In genomic region chr7:112481833-112482669, GRCh38 we compare ENCODE assay signal across 9 cellular contexts. TPM values are rescaled to one million over a fixed set of nuclear protein-coding genes. Genes with fewer than 3 reads are reported as not detected.
DNase-seq lines count a peak whose midpoint lies in the region; ATAC-seq and TF ChIP-seq lines count a peak whose summit lies in the region.
"Had no signal": no experiment of that assay in that cellular context is flagged by ENCODE, and none has a peak within 500 bp of the region (broad histone marks: within the 10 kb centered on the region; RNA-seq: fewer than 3 reads in every experiment).

No MANE protein-coding gene starts in this region.

- H3K4me1 Mint-ChIP-seq in GM23338 = peaks cover 9% of the 10 kb centered on the region
- peaks cover 8% of the 10 kb centered on the region for H3K4me1 Mint-ChIP-seq in activated naive CD8-positive, alpha-beta T cell treated with anti-CD3 and anti-CD28 coated beads, Interleukin-2, amount 50 U/mL, for 24 hours

- peaks cover 5% of the 10 kb centered on the region for H3K27me3 Mint-ChIP-seq in GM23338 (ENCODE audit: insufficient read depth, low read depth, poor library complexity)
- no peaks in the 10 kb centered on the region for H3K27me3 Mint-ChIP-seq in activated naive CD8-positive, alpha-beta T cell treated with anti-CD3 and anti-CD28 coated beads, Interleukin-2, amount 50 U/mL, for 24 hours

- H3K9me3 Mint-ChIP-seq in GM23338 = no peaks in the 10 kb centered on the region
- H3K9me3 Mint-ChIP-seq in activated naive CD8-positive, alpha-beta T cell treated with anti-CD3 and anti-CD28 coated beads, Interleukin-2, amount 50 U/mL, for 24 hours = no peaks in the 10 kb centered on the region

- H3K27me3 ChIP-seq in GM23338 (ENCODE audit: insufficient read depth) (no peaks in the 10 kb centered on the region), skeletal muscle tissue (ENCODE audit: control insufficient read depth in 3 of 3, insufficient read depth in 3 of 3, low read length in 3 of 3) (no peaks in the 10 kb centered on the region)

- no peak overlapping the region; the same call in 1 of the 2 replicates for H3K27ac Mint-ChIP-seq in GM23338
- H3K27ac Mint-ChIP-seq in activated naive CD8-positive, alpha-beta T cell treated with anti-CD3 and anti-CD28 coated beads, Interleukin-2, amount 50 U/mL, for 24 hours = no peak overlapping the region

- no peak for TF ChIP-seq CTCF in GM23338 (conservative IDR thresholded peaks at IDR 0.05; ENCODE audit: low read depth in 2 of 2)

- peak overlapping the region; percentile 73 to 86 (median 81) for H3K9ac ChIP-seq in skeletal muscle tissue (ENCODE audit: low read depth in 1 of 3, low read length in 3 of 3)

- H3K27ac ChIP-seq in GM23338 (ENCODE audit: low read depth) (no peak overlapping the region), skeletal muscle tissue (ENCODE audit: low read depth, low read length) (peak overlapping the region; percentile 98)

- no peak overlapping the region for H2AFZ ChIP-seq in GM23338

- no peaks in the 10 kb centered on the region for H3K9me3 ChIP-seq in skeletal muscle tissue (ENCODE audit: control insufficient read depth in 3 of 3, low read length in 3 of 3)

- H3K36me3 ChIP-seq in GM23338 (ENCODE audit: insufficient read depth) = no peaks in the 10 kb centered on the region
- H3K36me3 ChIP-seq in skeletal muscle tissue (ENCODE audit: control insufficient read depth in 3 of 3, insufficient read depth in 3 of 3, low read length in 3 of 3) = peaks cover 0 to 3% (median 0%) of the 10 kb centered on the region in 3 donors

- peak; percentile 58 for ATAC-seq in GM23338
- no peak for ATAC-seq in activated naive CD8-positive, alpha-beta T cell treated with anti-CD3 and anti-CD28 coated beads, Interleukin-2, amount 50 U/mL, for 24 hours
- no peak for ATAC-seq in HG02870 (IDR thresholded peaks at IDR 0.05; ENCODE audit: unreplicated experiment)

- DNase-seq in GM23338 (ENCODE audit: low spot score) (peak; percentile 46), T1000 (lab: John Stamatoyannopoulos, UW) (peak; percentile 40), head of caudate nucleus (peak in 32 of 42 donors; percentile 10 to 85 (median 44)), T-helper 2 cell (no peak)
- no peak for DNase-seq in activated naive CD8-positive, alpha-beta T cell treated with anti-CD3 and anti-CD28 coated beads, Interleukin-2, amount 50 U/mL, for 24 hours
- no peak for DNase-seq in stimulated activated CD4-positive, alpha-beta T cell treated with anti-CD3 and anti-CD28 coated beads, Interleukin-4, amount 100 ng/mL, for 24 hours
- DNase-seq: NCI-H1417 treated with DMSO at 0.1 percent for 48 hours had no signal

- H3K36me3 Mint-ChIP-seq in GM23338 (ENCODE audit: low read depth) = peaks cover 7% of the 10 kb centered on the region; the same call in 1 of the 3 replicates
- H3K36me3 Mint-ChIP-seq in activated naive CD8-positive, alpha-beta T cell treated with anti-CD3 and anti-CD28 coated beads, Interleukin-2, amount 50 U/mL, for 24 hours (ENCODE audit: low read depth) = peaks cover 8% of the 10 kb centered on the region

- H3K4me1 ChIP-seq in GM23338 (ENCODE audit: insufficient read depth) (peaks cover 6% of the 10 kb centered on the region; the same call in 1 of the 2 replicates), skeletal muscle tissue (ENCODE audit: control insufficient read depth in 3 of 3, insufficient read depth in 3 of 3, low read length in 3 of 3) (peaks cover 28 to 30% (median 29%) of the 10 kb centered on the region in 3 donors)

- H3K79me2 ChIP-seq in GM23338 (replicated peaks; ENCODE audit: insufficient read depth) = no peaks in the 10 kb centered on the region

- H3K4me3 ChIP-seq in GM23338 (no peak overlapping the region), skeletal muscle tissue (ENCODE audit: low read length in 3 of 3) (peak overlapping the region; percentile 53 to 84 (median 59))

- no peaks in the 10 kb centered on the region for H4K20me1 ChIP-seq in GM23338 (replicated peaks; ENCODE audit: insufficient read depth)

- intact Hi-C loops in head of caudate nucleus (cut with DNase I) = no loop called here

- no peak overlapping the region for H3K4me2 ChIP-seq in GM23338

- H3K4me3 Mint-ChIP-seq in GM23338 = no peak overlapping the region
- H3K4me3 Mint-ChIP-seq in activated naive CD8-positive, alpha-beta T cell treated with anti-CD3 and anti-CD28 coated beads, Interleukin-2, amount 50 U/mL, for 24 hours = no peak overlapping the region

- no peaks in the 10 kb centered on the region; the same call in 1 of the 2 replicates for H3K9me2 ChIP-seq in GM23338 (ENCODE audit: insufficient read depth)

- H3F3A ChIP-seq in GM23338 (replicated peaks; ENCODE audit: low read depth) = no peaks in the 10 kb centered on the region

TF ChIP-seq in GM23338, 12 proteins besides CTCF, POLR2A, EP300 and RAD21 (continues in another document):
- TF ChIP-seq STAT1 (IDR thresholded peaks at IDR 0.05; ENCODE audit: unreplicated experiment) (no peak), POLR2AphosphoS5 (IDR thresholded peaks at IDR 0.05; ENCODE audit: low read depth) (no peak), ETS1 (IDR thresholded peaks at IDR 0.05) (no peak), ZNF462 (CRISPR knock-in tag; IDR thresholded peaks at IDR 0.05) (no peak)

RNA-seq across cellular contexts. Expression of gene LSMEM1, which starts 1.3 kb away (rescaled TPM):
- total RNA-seq in GM23338 (2014; rRNA removed; shearing (Covaris generic)) = 0.21 and 0.27 TPM in 2 replicates
- 0.52 and 0.71 TPM in 2 replicates for polyA plus RNA-seq in GM23338 (2016; fragmentation: Nextera tagmentation; extraction: Ambion mirVana)
- 13.0 TPM for total RNA-seq in skeletal muscle tissue

RNA-seq across cellular contexts. Expression of gene IFRD1, which starts 31.8 kb away (rescaled TPM):
- 73.6 TPM in 2 replicates for total RNA-seq in GM23338 (2014; rRNA removed; shearing (Covaris generic))
- polyA plus RNA-seq in GM23338 (2016; fragmentation: Nextera tagmentation; extraction: Ambion mirVana) = 59.6 and 69.6 TPM in 2 replicates
- total RNA-seq in skeletal muscle tissue = 15.1 TPM

Comparison
In these comparisons a context has a peak if more than half of its experiments do, and no peak if none do; other contexts are left out.
1. DNase-seq: peak in GM23338 (single experiment), T1000 (single experiment) and head of caudate nucleus (32 of 42); none in activated naive CD8-positive, alpha-beta T cell treated with anti-CD3 and anti-CD28 coated beads, Interleukin-2, amount 50 U/mL, for 24 hours (single experiment), stimulated activated CD4-positive, alpha-beta T cell treated with anti-CD3 and anti-CD28 coated beads, Interleukin-4, amount 100 ng/mL, for 24 hours (single experiment) and T-helper 2 cell (0 of 5).
2. RNA of gene LSMEM1, which starts 1.3 kb away (total RNA-seq): 13.0 TPM in skeletal muscle tissue (single experiment); 0.21 to 0.27 TPM in GM23338; every median in the first group is over 10 times any median in the second.